1 cellular context compared by ENCODE assay signal in the genomic region with DNA sequence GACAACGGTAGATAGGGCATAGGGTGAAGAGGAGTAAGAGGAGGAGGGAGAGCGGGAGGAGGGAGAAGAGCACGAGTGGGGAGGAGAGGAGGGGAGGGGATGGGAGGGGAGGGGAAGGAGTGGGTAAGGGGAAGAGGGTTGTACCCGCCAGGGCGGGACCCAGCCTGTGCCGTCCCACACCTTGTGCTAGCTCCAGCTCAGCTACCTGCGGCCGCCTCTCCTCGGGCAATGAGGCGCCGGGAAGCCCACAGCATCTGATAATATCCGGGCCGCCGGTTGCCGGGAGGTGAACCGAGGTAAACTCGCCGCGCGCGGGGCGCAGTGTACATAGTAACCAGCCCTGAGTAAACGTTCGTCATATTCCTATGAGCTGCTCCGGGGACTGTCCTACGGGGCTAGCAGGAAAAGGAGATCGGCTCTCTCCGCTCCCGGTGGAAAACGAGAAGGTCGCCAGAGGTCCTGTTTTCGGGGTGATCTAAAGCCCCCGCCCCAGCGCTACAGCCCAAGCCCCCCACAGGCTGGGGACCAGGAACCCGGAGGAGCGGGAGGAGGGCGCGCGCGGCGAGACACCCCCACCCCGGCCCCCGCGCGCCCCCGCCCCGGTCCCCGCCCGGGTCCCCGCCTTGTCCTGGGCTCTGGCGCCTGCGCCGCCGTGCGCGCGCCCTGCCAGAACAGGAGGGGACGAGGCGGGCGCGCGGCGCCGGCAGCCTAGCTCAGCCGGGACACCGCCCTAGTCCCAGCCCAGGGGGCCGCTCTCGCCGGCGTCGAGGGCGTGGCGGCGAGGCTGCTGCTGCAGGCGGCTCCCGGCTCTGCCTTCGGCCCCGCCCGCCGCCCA.
TF ChIP-seq lines count a peak whose summit lies in the region.

A gene (plus strand): TSS at position 669 of the 835 bp plus-strand sequence. CDS start 11,537 bp downstream, outside the sequence.

TF ChIP-seq in HepG2, 621 proteins besides CTCF, POLR2A, EP300 and RAD21 (continued from another document):
- TF ChIP-seq, protein P1, sequence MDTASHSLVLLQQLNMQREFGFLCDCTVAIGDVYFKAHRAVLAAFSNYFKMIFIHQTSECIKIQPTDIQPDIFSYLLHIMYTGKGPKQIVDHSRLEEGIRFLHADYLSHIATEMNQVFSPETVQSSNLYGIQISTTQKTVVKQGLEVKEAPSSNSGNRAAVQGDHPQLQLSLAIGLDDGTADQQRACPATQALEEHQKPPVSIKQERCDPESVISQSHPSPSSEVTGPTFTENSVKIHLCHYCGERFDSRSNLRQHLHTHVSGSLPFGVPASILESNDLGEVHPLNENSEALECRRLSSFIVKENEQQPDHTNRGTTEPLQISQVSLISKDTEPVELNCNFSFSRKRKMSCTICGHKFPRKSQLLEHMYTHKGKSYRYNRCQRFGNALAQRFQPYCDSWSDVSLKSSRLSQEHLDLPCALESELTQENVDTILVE (CRISPR knock-in tag; IDR thresholded peaks at IDR 0.05), result peak; percentile 74; the same call in 1 of the 2 replicates
- TF ChIP-seq KLF16 (CRISPR knock-in tag; IDR thresholded peaks at IDR 0.05), result no peak; a peak in 1 of 4 replicates
- TF ChIP-seq, protein P2, sequence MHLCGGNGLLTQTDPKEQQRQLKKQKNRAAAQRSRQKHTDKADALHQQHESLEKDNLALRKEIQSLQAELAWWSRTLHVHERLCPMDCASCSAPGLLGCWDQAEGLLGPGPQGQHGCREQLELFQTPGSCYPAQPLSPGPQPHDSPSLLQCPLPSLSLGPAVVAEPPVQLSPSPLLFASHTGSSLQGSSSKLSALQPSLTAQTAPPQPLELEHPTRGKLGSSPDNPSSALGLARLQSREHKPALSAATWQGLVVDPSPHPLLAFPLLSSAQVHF (CRISPR knock-in tag; IDR thresholded peaks at IDR 0.05), result no peak
- TF ChIP-seq KAT7 (CRISPR knock-in tag; IDR thresholded peaks at IDR 0.05; ENCODE audit: borderline replicate concordance), result no peak
- no peak for TF ChIP-seq ZSCAN12 (CRISPR knock-in tag; IDR thresholded peaks at IDR 0.05)
- no peak for TF ChIP-seq ZNF121 (CRISPR knock-in tag; IDR thresholded peaks at IDR 0.05)
- 0 out of 2 replicates have a peak, but pooled peaks have one; percentile 19 for TF ChIP-seq NFYC (CRISPR knock-in tag; IDR thresholded peaks at IDR 0.05)
- no peak for TF ChIP-seq IKZF4 (CRISPR knock-in tag; IDR thresholded peaks at IDR 0.05; ENCODE audit: borderline replicate concordance, low read depth, not compliant biosample characterization)
- TF ChIP-seq ZNF563 (CRISPR knock-in tag; IDR thresholded peaks at IDR 0.05), result no peak
- TF ChIP-seq, protein P3, sequence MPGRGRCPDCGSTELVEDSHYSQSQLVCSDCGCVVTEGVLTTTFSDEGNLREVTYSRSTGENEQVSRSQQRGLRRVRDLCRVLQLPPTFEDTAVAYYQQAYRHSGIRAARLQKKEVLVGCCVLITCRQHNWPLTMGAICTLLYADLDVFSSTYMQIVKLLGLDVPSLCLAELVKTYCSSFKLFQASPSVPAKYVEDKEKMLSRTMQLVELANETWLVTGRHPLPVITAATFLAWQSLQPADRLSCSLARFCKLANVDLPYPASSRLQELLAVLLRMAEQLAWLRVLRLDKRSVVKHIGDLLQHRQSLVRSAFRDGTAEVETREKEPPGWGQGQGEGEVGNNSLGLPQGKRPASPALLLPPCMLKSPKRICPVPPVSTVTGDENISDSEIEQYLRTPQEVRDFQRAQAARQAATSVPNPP (CRISPR knock-in tag; IDR thresholded peaks at IDR 0.05), result no peak
- no peak for TF ChIP-seq NFRKB (IDR thresholded peaks at IDR 0.05)
- 0 out of 2 replicates have a peak, but pooled peaks have one; percentile 33 for TF ChIP-seq ZNF556 (CRISPR knock-in tag; IDR thresholded peaks at IDR 0.05; ENCODE audit: borderline replicate concordance)
- TF ChIP-seq ZNF510 (CRISPR knock-in tag; IDR thresholded peaks at IDR 0.05; ENCODE audit: low read depth), result 0 out of 2 replicates have a peak, but pooled peaks have one; percentile 22
- TF ChIP-seq, protein P4, sequence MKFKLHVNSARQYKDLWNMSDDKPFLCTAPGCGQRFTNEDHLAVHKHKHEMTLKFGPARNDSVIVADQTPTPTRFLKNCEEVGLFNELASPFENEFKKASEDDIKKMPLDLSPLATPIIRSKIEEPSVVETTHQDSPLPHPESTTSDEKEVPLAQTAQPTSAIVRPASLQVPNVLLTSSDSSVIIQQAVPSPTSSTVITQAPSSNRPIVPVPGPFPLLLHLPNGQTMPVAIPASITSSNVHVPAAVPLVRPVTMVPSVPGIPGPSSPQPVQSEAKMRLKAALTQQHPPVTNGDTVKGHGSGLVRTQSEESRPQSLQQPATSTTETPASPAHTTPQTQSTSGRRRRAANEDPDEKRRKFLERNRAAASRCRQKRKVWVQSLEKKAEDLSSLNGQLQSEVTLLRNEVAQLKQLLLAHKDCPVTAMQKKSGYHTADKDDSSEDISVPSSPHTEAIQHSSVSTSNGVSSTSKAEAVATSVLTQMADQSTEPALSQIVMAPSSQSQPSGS (CRISPR knock-in tag; IDR thresholded peaks at IDR 0.05), result no peak
- no peak for TF ChIP-seq ZNF567 (CRISPR knock-in tag; IDR thresholded peaks at IDR 0.05; ENCODE audit: borderline replicate concordance)
- no peak for TF ChIP-seq NR2F6 (IDR thresholded peaks at IDR 0.05)
- TF ChIP-seq NR2F6 (CRISPR knock-in tag; IDR thresholded peaks at IDR 0.05), result no peak
- no peak for TF ChIP-seq MEIS1 (CRISPR knock-in tag; IDR thresholded peaks at IDR 0.05; ENCODE audit: borderline replicate concordance)
- TF ChIP-seq ZEB1 (IDR thresholded peaks at IDR 0.05; ENCODE audit: insufficient replicate concordance, low read depth), result peak; percentile 53
- TF ChIP-seq, protein P5, sequence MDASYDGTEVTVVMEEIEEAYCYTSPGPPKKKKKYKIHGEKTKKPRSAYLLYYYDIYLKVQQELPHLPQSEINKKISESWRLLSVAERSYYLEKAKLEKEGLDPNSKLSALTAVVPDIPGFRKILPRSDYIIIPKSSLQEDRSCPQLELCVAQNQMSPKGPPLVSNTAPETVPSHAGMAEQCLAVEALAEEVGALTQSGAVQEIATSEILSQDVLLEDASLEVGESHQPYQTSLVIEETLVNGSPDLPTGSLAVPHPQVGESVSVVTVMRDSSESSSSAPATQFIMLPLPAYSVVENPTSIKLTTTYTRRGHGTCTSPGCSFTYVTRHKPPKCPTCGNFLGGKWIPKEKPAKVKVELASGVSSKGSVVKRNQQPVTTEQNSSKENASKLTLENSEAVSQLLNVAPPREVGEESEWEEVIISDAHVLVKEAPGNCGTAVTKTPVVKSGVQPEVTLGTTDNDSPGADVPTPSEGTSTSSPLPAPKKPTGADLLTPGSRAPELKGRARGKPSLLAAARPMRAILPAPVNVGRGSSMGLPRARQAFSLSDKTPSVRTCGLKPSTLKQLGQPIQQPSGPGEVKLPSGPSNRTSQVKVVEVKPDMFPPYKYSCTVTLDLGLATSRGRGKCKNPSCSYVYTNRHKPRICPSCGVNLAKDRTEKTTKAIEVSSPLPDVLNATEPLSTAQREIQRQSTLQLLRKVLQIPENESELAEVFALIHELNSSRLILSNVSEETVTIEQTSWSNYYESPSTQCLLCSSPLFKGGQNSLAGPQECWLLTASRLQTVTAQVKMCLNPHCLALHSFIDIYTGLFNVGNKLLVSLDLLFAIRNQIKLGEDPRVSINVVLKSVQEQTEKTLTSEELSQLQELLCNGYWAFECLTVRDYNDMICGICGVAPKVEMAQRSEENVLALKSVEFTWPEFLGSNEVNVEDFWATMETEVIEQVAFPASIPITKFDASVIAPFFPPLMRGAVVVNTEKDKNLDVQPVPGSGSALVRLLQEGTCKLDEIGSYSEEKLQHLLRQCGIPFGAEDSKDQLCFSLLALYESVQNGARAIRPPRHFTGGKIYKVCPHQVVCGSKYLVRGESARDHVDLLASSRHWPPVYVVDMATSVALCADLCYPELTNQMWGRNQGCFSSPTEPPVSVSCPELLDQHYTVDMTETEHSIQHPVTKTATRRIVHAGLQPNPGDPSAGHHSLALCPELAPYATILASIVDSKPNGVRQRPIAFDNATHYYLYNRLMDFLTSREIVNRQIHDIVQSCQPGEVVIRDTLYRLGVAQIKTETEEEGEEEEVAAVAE (CRISPR knock-in tag; IDR thresholded peaks at IDR 0.05; ENCODE audit: borderline replicate concordance), result no peak
- no peak; the same call in 1 of the 2 replicates for TF ChIP-seq TGIF2 (CRISPR knock-in tag; IDR thresholded peaks at IDR 0.05)
- no peak for TF ChIP-seq HES4 (CRISPR knock-in tag; IDR thresholded peaks at IDR 0.05; ENCODE audit: borderline replicate concordance)
- peak; percentile 25; the same call in 1 of the 2 replicates for TF ChIP-seq POGZ (CRISPR knock-in tag; IDR thresholded peaks at IDR 0.05)
- TF ChIP-seq FOSL2 (CRISPR knock-in tag; IDR thresholded peaks at IDR 0.05), result peak; percentile 27; the same call in 1 of the 2 replicates
- TF ChIP-seq ZFP41 (CRISPR knock-in tag; IDR thresholded peaks at IDR 0.05; ENCODE audit: borderline replicate concordance), result no peak
- peak; percentile 97 for TF ChIP-seq RFXAP (CRISPR knock-in tag; IDR thresholded peaks at IDR 0.05; ENCODE audit: borderline replicate concordance)
- no peak for TF ChIP-seq CEBPB (IDR thresholded peaks at IDR 0.05; ENCODE audit: borderline replicate concordance, low read depth, low read length)
- TF ChIP-seq ZNF768 (CRISPR knock-in tag; IDR thresholded peaks at IDR 0.05), result no peak
